Comparison of ENCODE assay signal across 10 cellular contexts in genomic region chr1:192732787-192733186, GRCh38.
A peak's percentile ranks its signal among the peaks of the same experiment; 100 is the strongest.
DNase-seq lines count a peak whose midpoint lies in the region; ATAC-seq and TF ChIP-seq lines count a peak whose summit lies in the region.
"Had no signal": no experiment of that assay in that cellular context is flagged by ENCODE, and none has a peak within 500 bp of the region (broad histone marks: within the 10 kb centered on the region; RNA-seq: fewer than 3 reads in every experiment).

No MANE protein-coding gene starts in this region.

- POLR2A ChIA-PET in WTC11 (lab: Charles Lee) = no interaction called here
- POLR2A ChIA-PET in activated CD4-positive, alpha-beta T cell treated with anti-CD3 and anti-CD28 coated beads, Interleukin-2, amount 10 ng/mL, durations not matched to agents 7 days and 5 days (lab: Charles Lee) = no interaction called here

- no peaks in the 10 kb centered on the region for H3K4me1 Mint-ChIP-seq in WTC11
- no peaks in the 10 kb centered on the region for H3K4me1 Mint-ChIP-seq in activated CD4-positive, alpha-beta T cell treated with anti-CD3 and anti-CD28 coated beads, Interleukin-2, amount 10 ng/mL, durations not matched to agents 7 days and 5 days

- CTCF ChIA-PET in WTC11 (lab: Charles Lee) = no interaction called here
- CTCF ChIA-PET in activated CD4-positive, alpha-beta T cell treated with anti-CD3 and anti-CD28 coated beads, Interleukin-2, amount 10 ng/mL, durations not matched to agents 7 days and 5 days (lab: Charles Lee) = interaction anchor here (0.7 kb wide), 1 partner anchor 121 kb away, joined by 3 read pairs; no protein-coding TSS in a partner anchor

- H3K9me3 Mint-ChIP-seq in WTC11 = peaks cover 13% of the 10 kb centered on the region
- peaks cover 3% of the 10 kb centered on the region for H3K9me3 Mint-ChIP-seq in activated CD4-positive, alpha-beta T cell treated with anti-CD3 and anti-CD28 coated beads, Interleukin-2, amount 10 ng/mL, durations not matched to agents 7 days and 5 days

- in situ Hi-C loops in GM13976 (cut with MboI; ENCODE audit: low sequenced_read_pairs, unreplicated experiment) (no loop called here), G401 (cut with HindIII; ENCODE audit: low sequenced_read_pairs) (no loop called here)

- peak; percentile 28 for TF ChIP-seq CTCF in 22Rv1 (IDR thresholded peaks at IDR 0.05)
- peak; percentile 4 for TF ChIP-seq CTCF in GM13976 (IDR thresholded peaks at IDR 0.05; ENCODE audit: borderline replicate concordance, control extremely low read depth, extremely low read depth, insufficient read depth, missing control alignments)
- TF ChIP-seq CTCF in WTC11 (IDR thresholded peaks at IDR 0.05) = no peak

- H3K4me3 Mint-ChIP-seq in WTC11 = no peak overlapping the region
- H3K4me3 Mint-ChIP-seq in activated CD4-positive, alpha-beta T cell treated with anti-CD3 and anti-CD28 coated beads, Interleukin-2, amount 10 ng/mL, durations not matched to agents 7 days and 5 days = no peak overlapping the region

- H3K27ac ChIP-seq in 22Rv1 = no peak overlapping the region

- H3K36me3 Mint-ChIP-seq in WTC11 = peaks cover 8% of the 10 kb centered on the region
- H3K36me3 Mint-ChIP-seq in activated CD4-positive, alpha-beta T cell treated with anti-CD3 and anti-CD28 coated beads, Interleukin-2, amount 10 ng/mL, durations not matched to agents 7 days and 5 days (ENCODE audit: low read depth) = no peaks in the 10 kb centered on the region

- H3K27ac Mint-ChIP-seq in WTC11 = no peak overlapping the region
- H3K27ac Mint-ChIP-seq in activated CD4-positive, alpha-beta T cell treated with anti-CD3 and anti-CD28 coated beads, Interleukin-2, amount 10 ng/mL, durations not matched to agents 7 days and 5 days = no peak overlapping the region

- no peaks in the 10 kb centered on the region for H3K27me3 Mint-ChIP-seq in WTC11 (ENCODE audit: low read depth)
- no peaks in the 10 kb centered on the region for H3K27me3 Mint-ChIP-seq in activated CD4-positive, alpha-beta T cell treated with anti-CD3 and anti-CD28 coated beads, Interleukin-2, amount 10 ng/mL, durations not matched to agents 7 days and 5 days

- DNase-seq in GM13976 (ENCODE audit: low spot score) = no peak
- no peak for DNase-seq in WTC11 (ENCODE audit: low spot score)
- DNase-seq in G401 (ENCODE audit: low spot score) = no peak
- no peak for DNase-seq in activated CD4-positive, alpha-beta T cell treated with anti-CD3 and anti-CD28 coated beads, Interleukin-2, amount 10 ng/mL, durations not matched to agents 7 days and 5 days
- no peak for DNase-seq in NCI-H146 treated with DMSO at 0.1 percent for 48 hours (lab: John Stamatoyannopoulos, UW; ENCODE audit: unreplicated experiment)
- DNase-seq: kidney glomerular epithelial cell; stimulated activated CD4-positive, alpha-beta T cell treated with anti-CD3 and anti-CD28 coated beads, Interleukin-2, amount 100 ng/mL, for 24 hours had no signal

- ATAC-seq in HG03469 (IDR thresholded peaks at IDR 0.05; ENCODE audit: unreplicated experiment) = peak; percentile 73
- peak; percentile 82 for ATAC-seq in WTC11
- ATAC-seq in HG03025 (IDR thresholded peaks at IDR 0.05; ENCODE audit: low FRiP score, unreplicated experiment) = no peak

TF ChIP-seq in WTC11, 78 proteins besides CTCF, POLR2A, EP300 and RAD21:
- TF ChIP-seq ZSCAN18 (CRISPR knock-in tag; IDR thresholded peaks at IDR 0.05) = 0 out of 2 replicates have a peak, but pooled peaks have one; percentile 47
- no peak for TF ChIP-seq ERG (CRISPR knock-in tag; IDR thresholded peaks at IDR 0.05)
- no peak for TF ChIP-seq CBFB (CRISPR knock-in tag; IDR thresholded peaks at IDR 0.05; ENCODE audit: low read depth)
- no peak for TF ChIP-seq SMAD4 (CRISPR knock-in tag; IDR thresholded peaks at IDR 0.05)
- no peak for TF ChIP-seq MYBL2 (CRISPR knock-in tag; IDR thresholded peaks at IDR 0.05)
- TF ChIP-seq RORB (CRISPR knock-in tag; IDR thresholded peaks at IDR 0.05) = no peak
- TF ChIP-seq ZNF138 (CRISPR knock-in tag; conservative IDR thresholded peaks at IDR 0.05) = no peak
- TF ChIP-seq ESRRA (CRISPR knock-in tag; IDR thresholded peaks at IDR 0.05; ENCODE audit: borderline replicate concordance) = no peak
